Comparison of ENCODE assay signal across 8 cellular contexts in genomic region chr1:58883037-58883887, GRCh38.
A peak's percentile ranks its signal among the peaks of the same experiment; 100 is the strongest.
DNase-seq lines count a peak whose midpoint lies in the region; ATAC-seq and TF ChIP-seq lines count a peak whose summit lies in the region.

No MANE protein-coding gene starts in this region.

- H3K9me3 ChIP-seq in thoracic aorta: no peaks in the 10 kb centered on the region

- no peak overlapping the region for H3K4me3 ChIP-seq in thoracic aorta

- peaks cover 40% of the 10 kb centered on the region for H3K4me1 Mint-ChIP-seq in brain

- H3K36me3 Mint-ChIP-seq in brain: no peaks in the 10 kb centered on the region

- TF ChIP-seq CTCF in brain (conservative IDR thresholded peaks at IDR 0.05): no peak
- no peak for TF ChIP-seq CTCF in thoracic aorta (IDR thresholded peaks at IDR 0.05)

- DNase-seq in NCI-H460 (ENCODE audit: extremely low read depth, low read depth) (peak; percentile 50), left colon (peak; percentile 53 to 78), thoracic aorta (ENCODE audit: low spot score) (peak; percentile 55), KG1 (lab: John Stamatoyannopoulos, UW) (no peak)

- peak overlapping the region in 3 of 5 experiments; percentile 62 to 71 (median 68) for H3K27ac Mint-ChIP-seq in brain

- no peaks in the 10 kb centered on the region for H3K27me3 ChIP-seq in thoracic aorta (replicated peaks; ENCODE audit: insufficient read depth)

- H3K4me1 ChIP-seq in thoracic aorta (ENCODE audit: control insufficient read depth in 1 of 2, low read depth in 2 of 2): peaks cover 38 to 55% of the 10 kb centered on the region in 2 donors

- H3K27me3 Mint-ChIP-seq in brain: peaks cover 3% of the 10 kb centered on the region

- no peaks in the 10 kb centered on the region for H3K36me3 ChIP-seq in thoracic aorta

- peak overlapping the region; percentile 49 to 62 for H3K27ac ChIP-seq in thoracic aorta

- H3K9me3 Mint-ChIP-seq in brain: no peaks in the 10 kb centered on the region

- ATAC-seq in GM21381 (IDR thresholded peaks at IDR 0.05; ENCODE audit: unreplicated experiment) (peak; percentile 36), left colon (peak; percentile 37), thoracic aorta (ENCODE audit: insufficient number of reproducible peaks, low FRiP score, low read depth) (peak; percentile 52), HG02973 (IDR thresholded peaks at IDR 0.05; ENCODE audit: unreplicated experiment) (no peak), HG03460 (IDR thresholded peaks at IDR 0.05; ENCODE audit: unreplicated experiment) (no peak)

- no peak overlapping the region for H3K4me3 Mint-ChIP-seq in brain

- intact Hi-C loops in left colon (cut with DNase I, micrococcal nuclease): no loop called here

Comparison
In these comparisons a context has a peak if more than half of its experiments do, and no peak if none do; other contexts are left out.
1. ATAC-seq: peak in GM21381 (single experiment), left colon (single experiment) and thoracic aorta (single experiment); none in HG02973 (single experiment) and HG03460 (single experiment).